25 cellular contexts compared by ENCODE assay signal in genomic region chr2:129193961-129194360, GRCh38.
DNase-seq lines count a peak whose midpoint lies in the region; ATAC-seq, FAIRE-seq and TF ChIP-seq lines count a peak whose summit lies in the region.
"Had no signal": no experiment of that assay in that cellular context is flagged by ENCODE, and none has a peak within 500 bp of the region (broad histone marks: within the 10 kb centered on the region; RNA-seq: fewer than 3 reads in every experiment).

No MANE protein-coding gene starts in this region.

- WGBS in HUES64: 69% methylated on average over 4 of the region's 4 CpGs
- WGBS in GM12878 (ENCODE audit: insufficient coverage, insufficient replicate concordance, low lambda C conversion rate, missing lambda C conversion rate): 3% methylated on average over 4 of the region's 4 CpGs
- WGBS in adrenal gland, 4 donors: 59 to 71% (median 67%) methylated on average over 4 of the region's 4 CpGs

- no peak for FAIRE-seq in GM12878 (lab: Jason Lieb, UNC)
- FAIRE-seq: A549 had no signal

- H3K4me2 ChIP-seq in GM12878 (ENCODE audit: control insufficient read depth, insufficient read depth): no peak overlapping the region
- H3K4me2 ChIP-seq: A549; BLaER1 treated with 17β-estradiol and CSF1 and Interleukin-3, amounts not matched to agents 10 nM and 100 nM; KMS-11 had no signal

- TF ChIP-seq CTCF in GM12878 (IDR thresholded peaks at IDR 0.05 in 2 of 3, conservative IDR thresholded peaks at IDR 0.05 in 1 of 3; ENCODE audit: control insufficient read depth in 2 of 3, extremely low read depth in 1 of 3, insufficient read depth in 1 of 3, low read depth in 3 of 3, low read length in 3 of 3) (peak in 1 of 3 experiments; percentile 9; a peak in 2 of 6 replicates), mesothelial cell of epicardium (IDR thresholded peaks at IDR 0.05; ENCODE audit: unreplicated experiment) (no peak), adrenal gland (IDR thresholded peaks at IDR 0.05) (no peak), GM20000 (IDR thresholded peaks at IDR 0.05; ENCODE audit: extremely low read depth, missing control alignments) (no peak)

- H3K9me3 ChIP-seq in HUES64 (ENCODE audit: insufficient read depth, low read depth, low read length): no peaks in the 10 kb centered on the region
- no peaks in the 10 kb centered on the region for H3K9me3 ChIP-seq in GM12878 (replicated peaks; ENCODE audit: control insufficient read depth, insufficient read depth, low read length)
- no peaks in the 10 kb centered on the region for H3K9me3 ChIP-seq in adrenal gland (replicated peaks in 1 of 3)
- H3K9me3 ChIP-seq: A549; BLaER1 treated with 17β-estradiol and CSF1 and Interleukin-3, amounts not matched to agents 10 nM and 100 nM; esophagus muscularis mucosa; left lung; vagina had no signal

- H3K36me3 Mint-ChIP-seq in mesothelial cell of epicardium: no peaks in the 10 kb centered on the region

- H3K27ac ChIP-seq in HUES64 (ENCODE audit: low read depth, low read length) (no peak overlapping the region), GM12878 (ENCODE audit: control insufficient read depth, insufficient read depth) (no peak overlapping the region), adrenal gland (no peak overlapping the region)
- H3K27ac ChIP-seq: A549; BLaER1 treated with 17β-estradiol and CSF1 and Interleukin-3, amounts not matched to agents 10 nM and 100 nM; esophagus muscularis mucosa; KMS-11; left lung; vagina had no signal

- H3K27me3 Mint-ChIP-seq in mesothelial cell of epicardium (ENCODE audit: low read depth): no peaks in the 10 kb centered on the region

- H3K4me1 Mint-ChIP-seq in mesothelial cell of epicardium: peaks cover 50% of the 10 kb centered on the region

- H3K79me2 ChIP-seq in GM12878 (ENCODE audit: control insufficient read depth, insufficient read depth, low read length): no peaks in the 10 kb centered on the region

- TF ChIP-seq RAD21 in GM12878 (IDR thresholded peaks at IDR 0.05; ENCODE audit: insufficient read depth, low read depth, low read length): peak; percentile 15; the same call in 1 of the 2 replicates

- SMC1A ChIA-PET in GM12878 (lab: Charles Lee; ENCODE audit: uncharacterized antibody, unreplicated experiment): interaction anchor here (2.0 kb wide), 1 partner anchor 203 kb away, joined by 6 read pairs; no protein-coding TSS in a partner anchor

- H3K36me3 ChIP-seq in HUES64 (ENCODE audit: insufficient read depth, low read length): no peaks in the 10 kb centered on the region
- H3K36me3 ChIP-seq in GM12878 (ENCODE audit: control insufficient read depth in 2 of 2, insufficient read depth in 2 of 2, low read length in 1 of 2): no peaks in the 10 kb centered on the region
- H3K36me3 ChIP-seq in adrenal gland (replicated peaks in 1 of 2): no peaks in the 10 kb centered on the region
- H3K36me3 ChIP-seq: BLaER1 treated with 17β-estradiol and CSF1 and Interleukin-3, amounts not matched to agents 10 nM and 100 nM; esophagus muscularis mucosa; left lung; vagina had no signal

- no peak for TF ChIP-seq POLR2A in GM12878 (IDR thresholded peaks at IDR 0.05; ENCODE audit: low read depth, low read length)
- TF ChIP-seq POLR2A in adrenal gland (IDR thresholded peaks at IDR 0.05): no peak

- intact Hi-C loops in GM12878 (cut with micrococcal nuclease; ENCODE audit: unreplicated experiment): loop anchor here (2.0 to 10.0 kb wide), 2 partner anchors 203 to 661 kb away; no protein-coding TSS in a partner anchor
- intact Hi-C loops in adrenal gland (cut with DNase I): no loop called here

- CTCF ChIA-PET in GM12878 (lab: Yijun Ruan, JAX): interaction anchor here (1.1 to 1.6 kb wide), 2 partner anchors 30 to 207 kb away, joined by 3 read pairs; no protein-coding TSS in a partner anchor

- H3K9ac ChIP-seq in HUES64 (ENCODE audit: low read depth, low read length) (0 out of 2 replicates have a peak overlapping the region, but pooled peaks have one; percentile 13), GM12878 (ENCODE audit: control insufficient read depth, insufficient read depth, low read length) (no peak overlapping the region)
- H3K9ac ChIP-seq: BLaER1 treated with 17β-estradiol and CSF1 and Interleukin-3, amounts not matched to agents 10 nM and 100 nM; KMS-11 had no signal

- H3K4me3 Mint-ChIP-seq in mesothelial cell of epicardium: no peak overlapping the region

- no peak overlapping the region for H3K4me3 ChIP-seq in HUES64 (ENCODE audit: low read length)
- no peak overlapping the region for H3K4me3 ChIP-seq in GM12878
- no peak overlapping the region for H3K4me3 ChIP-seq in adrenal gland
- H3K4me3 ChIP-seq: A549; BLaER1 treated with 17β-estradiol and CSF1 and Interleukin-3, amounts not matched to agents 10 nM and 100 nM; esophagus muscularis mucosa; left lung; vagina had no signal

- DNase-seq in NCI-H82 (lab: John Stamatoyannopoulos, UW) (peak; percentile 4), NCI-H82 treated with DMSO at 0.1 percent for 48 hours (lab: John Stamatoyannopoulos, UW; ENCODE audit: unreplicated experiment) (no peak), GM12878 (ENCODE audit: low read depth, low spot score) (no peak), mesothelial cell of epicardium (ENCODE audit: low spot score in 2 of 2, unreplicated experiment in 2 of 2) (no peak), adrenal gland (no peak), GM20000 (ENCODE audit: low spot score) (no peak)
- no peak for DNase-seq in activated T-cell treated with anti-CD3 and anti-CD28 coated beads, Interleukin-2, amount 50 U/mL, for 1 hour
- DNase-seq: activated CD4-positive, alpha-beta T cell treated with anti-CD3 and anti-CD28 coated beads for 4 hours; activated CD8-positive, alpha-beta memory T cell treated with anti-CD3 and anti-CD28 coated beads, Interleukin-2, amount 50 U/mL, for 4 hours; activated gamma-delta T cell; amniotic stem cell; central memory CD4-positive, alpha-beta T cell; left lung; NCI-H2171; NCI-H69; retina; stimulated activated CD8-positive, alpha-beta memory T cell treated with anti-CD3 and anti-CD28 coated beads, Interleukin-4, amount 100 ng/mL, for 48 hours; substantia nigra; SW 1271 had no signal

- BruUV-seq in GM12878 (replicated peaks; lab: Mats Ljungman, UMichigan): no TSS peak

- H3K9me3 Mint-ChIP-seq in mesothelial cell of epicardium: peaks cover 2% of the 10 kb centered on the region

- RAD21 ChIA-PET in GM12878 (lab: Charles Lee; ENCODE audit: unreplicated experiment): no interaction called here

- no peak overlapping the region for H2AFZ ChIP-seq in GM12878 (ENCODE audit: control insufficient read depth, low read depth, low read length)

- no peak for TF ChIP-seq EP300 in GM12878 (IDR thresholded peaks at IDR 0.05; ENCODE audit: borderline replicate concordance in 1 of 2, control insufficient read depth in 1 of 2, low read depth in 2 of 2, low read length in 2 of 2)

- POLR2A ChIA-PET in GM12878 (lab: Charles Lee): no interaction called here

- H3K4me1 ChIP-seq in HUES64 (ENCODE audit: insufficient read depth, low read length): peaks cover 20% of the 10 kb centered on the region
- no peaks in the 10 kb centered on the region for H3K4me1 ChIP-seq in GM12878 (ENCODE audit: control insufficient read depth, insufficient read depth, low read length)
- no peaks in the 10 kb centered on the region for H3K4me1 ChIP-seq in adrenal gland (replicated peaks in 1 of 2)
- H3K4me1 ChIP-seq: A549, left lung had no signal

- H3K27ac Mint-ChIP-seq in mesothelial cell of epicardium: peak overlapping the region; percentile 4

- H3K27me3 ChIP-seq in HUES64 (ENCODE audit: insufficient read depth, low read length) (peaks cover 4% of the 10 kb centered on the region; the same call in 1 of the 2 replicates), GM12878 (replicated peaks in 1 of 2; ENCODE audit: control insufficient read depth in 2 of 2, insufficient read depth in 2 of 2, low read length in 1 of 2) (no peaks in the 10 kb centered on the region), adrenal gland (no peaks in the 10 kb centered on the region)
- H3K27me3 ChIP-seq: BLaER1 treated with 17β-estradiol and CSF1 and Interleukin-3, amounts not matched to agents 10 nM and 100 nM; left lung; vagina had no signal

- ATAC-seq in GM12878: no peak
- ATAC-seq: A549, left lung had no signal

- no peaks in the 10 kb centered on the region for H4K20me1 ChIP-seq in GM12878 (ENCODE audit: control insufficient read depth, insufficient read depth)
- H4K20me1 ChIP-seq: BLaER1 treated with 17β-estradiol and CSF1 and Interleukin-3, amounts not matched to agents 10 nM and 100 nM had no signal

- in situ Hi-C loops in GM12878 (cut with MboI): no loop called here

TF ChIP-seq in GM12878, 131 proteins besides CTCF, POLR2A, EP300 and RAD21:
- peak; percentile 13; the same call in 1 of the 2 replicates for TF ChIP-seq SMC3 (IDR thresholded peaks at IDR 0.05; ENCODE audit: borderline replicate concordance, low read length)
- no peak for TF ChIP-seq SIN3A (IDR thresholded peaks at IDR 0.05; ENCODE audit: low read depth, low read length)
